7 cellular contexts compared by ENCODE assay signal in genomic region chr10:114103286-114103685, GRCh38. TPM values are rescaled to one million over a fixed set of nuclear protein-coding genes. Genes with fewer than 3 reads are reported as not detected.
DNase-seq lines count a peak whose midpoint lies in the region; ATAC-seq and TF ChIP-seq lines count a peak whose summit lies in the region.

No MANE protein-coding gene starts in this region.

- TF ChIP-seq CTCF in chondrocyte (IDR thresholded peaks at IDR 0.05) = peak; percentile 89
- peak; percentile 64 for TF ChIP-seq CTCF in lower lobe of right lung (IDR thresholded peaks at IDR 0.05)

- H3K4me1 ChIP-seq in lower lobe of right lung = peaks cover 19% of the 10 kb centered on the region

- H3K4me1 Mint-ChIP-seq in chondrocyte (ENCODE audit: low read depth) = peaks cover 11% of the 10 kb centered on the region
- peaks cover 26% of the 10 kb centered on the region for H3K4me1 Mint-ChIP-seq in activated T-cell treated with anti-CD3 and anti-CD28 coated beads, Interleukin-2, amount 50 U/mL, for 4 hours (ENCODE audit: low read depth)

- no peak overlapping the region for H3K27ac Mint-ChIP-seq in chondrocyte (ENCODE audit: unreplicated experiment)

- no peaks in the 10 kb centered on the region for H3K36me3 Mint-ChIP-seq in chondrocyte (ENCODE audit: low read depth)
- H3K36me3 Mint-ChIP-seq in activated T-cell treated with anti-CD3 and anti-CD28 coated beads, Interleukin-2, amount 50 U/mL, for 4 hours (ENCODE audit: insufficient read depth) = no peaks in the 10 kb centered on the region

- H3K9me3 ChIP-seq in lower lobe of right lung = no peaks in the 10 kb centered on the region

- no peak overlapping the region for H3K27ac ChIP-seq in lower lobe of right lung

- H3K36me3 ChIP-seq in lower lobe of right lung = no peaks in the 10 kb centered on the region

- no peak overlapping the region for H3K4me3 ChIP-seq in lower lobe of right lung

- ATAC-seq in HG02798 (IDR thresholded peaks at IDR 0.05; ENCODE audit: poor library complexity, unreplicated experiment) (peak; percentile 54), lower lobe of right lung (peak; percentile 43 to 81)
- ATAC-seq in activated T-cell treated with anti-CD3 and anti-CD28 coated beads, Interleukin-2, amount 50 U/mL, for 4 hours = no peak

- H3K27me3 Mint-ChIP-seq in chondrocyte (ENCODE audit: low read depth) = no peaks in the 10 kb centered on the region
- H3K27me3 Mint-ChIP-seq in activated T-cell treated with anti-CD3 and anti-CD28 coated beads, Interleukin-2, amount 50 U/mL, for 4 hours (ENCODE audit: low read depth) = peaks cover 29% of the 10 kb centered on the region

- H3K4me3 Mint-ChIP-seq in chondrocyte (ENCODE audit: unreplicated experiment) = no peak overlapping the region
- H3K4me3 Mint-ChIP-seq in activated T-cell treated with anti-CD3 and anti-CD28 coated beads, Interleukin-2, amount 50 U/mL, for 4 hours = no peak overlapping the region

- peaks cover 5% of the 10 kb centered on the region for H3K27me3 ChIP-seq in lower lobe of right lung (ENCODE audit: low read depth)

- no peaks in the 10 kb centered on the region for H3K9me3 Mint-ChIP-seq in chondrocyte (ENCODE audit: low read depth)
- no peaks in the 10 kb centered on the region for H3K9me3 Mint-ChIP-seq in activated T-cell treated with anti-CD3 and anti-CD28 coated beads, Interleukin-2, amount 50 U/mL, for 4 hours

- intact Hi-C loops in lower lobe of right lung (cut with DNase I) = no loop called here

- peak; percentile 17 for DNase-seq in GM04503 (ENCODE audit: low read depth)
- peak; percentile 18 for DNase-seq in NCI-H774 (lab: John Stamatoyannopoulos, UW)
- DNase-seq in chondrocyte (ENCODE audit: low spot score) = no peak
- DNase-seq in lower lobe of right lung = no peak
- no peak for DNase-seq in activated T-cell treated with anti-CD3 and anti-CD28 coated beads, Interleukin-2, amount 50 U/mL, for 4 hours
- DNase-seq in stimulated activated CD8-positive, alpha-beta memory T cell treated with anti-CD3 and anti-CD28 coated beads, Interleukin-4, amount 100 ng/mL, for 48 hours = no peak

RNA-seq across cellular contexts. Expression of gene ADRB1, which starts 59.6 kb away (rescaled TPM):
- 0.07 to 0.65 TPM (median 0.15 TPM) in 3 replicates for total RNA-seq in chondrocyte
- total RNA-seq in lower lobe of right lung = 35.6 TPM
- under 1 TPM in 2 of 3 donors, not detected in 1; 0.05 to 0.20 TPM for total RNA-seq in activated T-cell treated with anti-CD3 and anti-CD28 coated beads, Interleukin-2, amount 50 U/mL, for 4 hours

Comparison
In these comparisons a context has a peak if more than half of its experiments do, and no peak if none do; other contexts are left out.
1. DNase-seq: peak in GM04503 (single experiment) and NCI-H774 (single experiment); none in chondrocyte (single experiment), lower lobe of right lung (single experiment), activated T-cell treated with anti-CD3 and anti-CD28 coated beads, Interleukin-2, amount 50 U/mL, for 4 hours (single experiment) and stimulated activated CD8-positive, alpha-beta memory T cell treated with anti-CD3 and anti-CD28 coated beads, Interleukin-4, amount 100 ng/mL, for 48 hours (single experiment).
2. ATAC-seq: peak in HG02798 (single experiment) and lower lobe of right lung (2 of 2); none in activated T-cell treated with anti-CD3 and anti-CD28 coated beads, Interleukin-2, amount 50 U/mL, for 4 hours (0 of 2).
3. RNA of gene ADRB1, which starts 59.6 kb away (total RNA-seq): 35.6 TPM in lower lobe of right lung (single experiment); 0.07 to 0.65 TPM in chondrocyte and 0.05 to 0.20 TPM in activated T-cell treated with anti-CD3 and anti-CD28 coated beads, Interleukin-2, amount 50 U/mL, for 4 hours; every median in the first group is over 10 times any median in the second.